18 cellular contexts compared by ENCODE assay signal in genomic region chr10:60541461-60541860, GRCh38.
DNase-seq lines count a peak whose midpoint lies in the region; ATAC-seq and TF ChIP-seq lines count a peak whose summit lies in the region.
"Had no signal": no experiment of that assay in that cellular context is flagged by ENCODE, and none has a peak within 500 bp of the region (broad histone marks: within the 10 kb centered on the region; RNA-seq: fewer than 3 reads in every experiment).

No MANE protein-coding gene starts in this region.

- no peaks in the 10 kb centered on the region for H3K9me2 ChIP-seq in GM23248 (ENCODE audit: insufficient read depth)

- WGBS in thyroid gland, 2 donors, result 42 to 47% methylated on average over 3 of the region's 3 CpGs
- WGBS in GM23248 (ENCODE audit: low coverage in 1 of 2, low lambda C conversion rate in 2 of 2, missing lambda C conversion rate in 2 of 2), 2 experiments, result 61 to 70% methylated on average over 3 of the region's 3 CpGs

- H3K4me3 ChIP-seq in coronary artery (peak overlapping the region; percentile 0), thyroid gland (replicated peaks in 1 of 3) (no peak overlapping the region), GM23248 (no peak overlapping the region)
- H3K4me3 ChIP-seq: SJSA1 had no signal

- ATAC-seq in Right ventricle myocardium superior (ENCODE audit: poor library complexity), result peak; percentile 73
- ATAC-seq in Right ventricle myocardium inferior, result no peak
- ATAC-seq in SK-N-SH treated with all-trans-retinoic acid at 6 μM for 48 hours, result no peak
- ATAC-seq: PC-3 had no signal

- TF ChIP-seq POLR2A in thyroid gland (IDR thresholded peaks at IDR 0.05), result no peak

- H3K4me2 ChIP-seq in GM23248 (ENCODE audit: unreplicated experiment), result no peak overlapping the region

- H2AFZ ChIP-seq in GM23248, result no peak overlapping the region

- H3K27me3 ChIP-seq in thyroid gland (no peaks in the 10 kb centered on the region), GM23248 (replicated peaks; ENCODE audit: insufficient read depth) (no peaks in the 10 kb centered on the region)

- in situ Hi-C loops in GM23248 (cut with MboI), result no loop called here

- H3K27ac ChIP-seq in coronary artery (no peak overlapping the region), thyroid gland (peak overlapping the region in 2 of 3 donors; percentile 12 to 17), GM23248 (no peak overlapping the region)
- H3K27ac ChIP-seq: RWPE1, SJSA1 had no signal

- H3K36me3 ChIP-seq in thyroid gland (no peaks in the 10 kb centered on the region), GM23248 (ENCODE audit: low read depth) (no peaks in the 10 kb centered on the region)
- H3K36me3 ChIP-seq: SJSA1 had no signal

- no peak for TF ChIP-seq CTCF in coronary artery (IDR thresholded peaks at IDR 0.05)
- no peak for TF ChIP-seq CTCF in thyroid gland (IDR thresholded peaks at IDR 0.05)

- no peak for DNase-seq in Right ventricle myocardium superior
- DNase-seq in Right ventricle myocardium inferior (ENCODE audit: missing footprints), result no peak
- no peak for DNase-seq in coronary artery (ENCODE audit: low spot score)
- peak; percentile 66 for DNase-seq in inferior parietal cortex (ENCODE audit: extremely low spot score)
- no peak for DNase-seq in thyroid gland
- no peak for DNase-seq in GM23248
- no peak for DNase-seq in NCI-H2081 (lab: John Stamatoyannopoulos, UW)
- DNase-seq: 8988T, C1 segment of cervical spinal cord, DND-41, HFFc6, NCI-H1105, NCI-H187, NCI-H446 treated with DMSO at 0.1 percent for 48 hours, PC-3 had no signal

- no peaks in the 10 kb centered on the region for H3K9me3 ChIP-seq in thyroid gland
- H3K9me3 ChIP-seq in GM23248 (ENCODE audit: low read depth), result no peaks in the 10 kb centered on the region
- H3K9me3 ChIP-seq: SJSA1 had no signal

- no peaks in the 10 kb centered on the region for H3K79me2 ChIP-seq in GM23248 (ENCODE audit: insufficient read depth)

- no peak overlapping the region for H3K9ac ChIP-seq in GM23248

- intact Hi-C loops in Right ventricle myocardium superior (cut with DNase I), result no loop called here
- intact Hi-C loops in Right ventricle myocardium inferior (cut with DNase I), result loop anchor here (10.0 kb wide), 1 partner anchor 97 kb away; no protein-coding TSS in a partner anchor
- intact Hi-C loops in thyroid gland (cut with DNase I), result no loop called here

- H3K4me1 ChIP-seq in thyroid gland (peaks cover 13% of the 10 kb centered on the region in 2 donors), GM23248 (ENCODE audit: insufficient read depth) (peaks cover 13% of the 10 kb centered on the region)

- peaks cover 5% of the 10 kb centered on the region; the same call in 1 of the 2 replicates for H3F3A ChIP-seq in GM23248 (ENCODE audit: insufficient read depth)

- no peaks in the 10 kb centered on the region for H4K20me1 ChIP-seq in GM23248 (ENCODE audit: insufficient read depth)

TF ChIP-seq in SK-N-SH treated with all-trans-retinoic acid at 6 μM for 48 hours, 23 proteins besides CTCF, POLR2A, EP300 and RAD21:
- no peak for TF ChIP-seq PPARA (CRISPR knock-in tag; IDR thresholded peaks at IDR 0.05; ENCODE audit: borderline replicate concordance)
- TF ChIP-seq TOX (CRISPR knock-in tag; IDR thresholded peaks at IDR 0.05; ENCODE audit: borderline replicate concordance), result no peak
- no peak for TF ChIP-seq GLIS3 (CRISPR knock-in tag; IDR thresholded peaks at IDR 0.05)
- no peak for TF ChIP-seq TCF4 (CRISPR knock-in tag; IDR thresholded peaks at IDR 0.05; ENCODE audit: borderline replicate concordance)
- TF ChIP-seq ARNTL (CRISPR knock-in tag; IDR thresholded peaks at IDR 0.05; ENCODE audit: borderline replicate concordance, low read depth), result no peak
- no peak for TF ChIP-seq ZNF70 (CRISPR knock-in tag; IDR thresholded peaks at IDR 0.05)
- TF ChIP-seq CSDC2 (CRISPR knock-in tag; IDR thresholded peaks at IDR 0.05), result no peak
- no peak for TF ChIP-seq ISL1 (CRISPR knock-in tag; IDR thresholded peaks at IDR 0.05)
- no peak for TF ChIP-seq OSR1 (CRISPR knock-in tag; IDR thresholded peaks at IDR 0.05)
- TF ChIP-seq PATZ1 (CRISPR knock-in tag; IDR thresholded peaks at IDR 0.05; ENCODE audit: borderline replicate concordance), result no peak
- no peak for TF ChIP-seq ZNF565 (CRISPR knock-in tag; conservative IDR thresholded peaks at IDR 0.05; ENCODE audit: low read depth)
- TF ChIP-seq CSRNP3 (CRISPR knock-in tag; IDR thresholded peaks at IDR 0.05), result no peak
- no peak for TF ChIP-seq BACH2 (CRISPR knock-in tag; IDR thresholded peaks at IDR 0.05; ENCODE audit: borderline replicate concordance)
- TF ChIP-seq ZFP3 (CRISPR knock-in tag; IDR thresholded peaks at IDR 0.05), result no peak
- no peak for TF ChIP-seq ZNF8 (CRISPR knock-in tag; IDR thresholded peaks at IDR 0.05)
- no peak for TF ChIP-seq CREB5 (CRISPR knock-in tag; IDR thresholded peaks at IDR 0.05; ENCODE audit: low read depth)

Comparison
In these comparisons a context has a peak if more than half of its experiments do, and no peak if none do; other contexts are left out.
1. H3K27ac ChIP-seq: peak in thyroid gland (2 of 3); none in coronary artery (0 of 2) and GM23248 (single experiment).